Comparison of ENCODE assay signal across 22 cellular contexts in the genomic region with DNA sequence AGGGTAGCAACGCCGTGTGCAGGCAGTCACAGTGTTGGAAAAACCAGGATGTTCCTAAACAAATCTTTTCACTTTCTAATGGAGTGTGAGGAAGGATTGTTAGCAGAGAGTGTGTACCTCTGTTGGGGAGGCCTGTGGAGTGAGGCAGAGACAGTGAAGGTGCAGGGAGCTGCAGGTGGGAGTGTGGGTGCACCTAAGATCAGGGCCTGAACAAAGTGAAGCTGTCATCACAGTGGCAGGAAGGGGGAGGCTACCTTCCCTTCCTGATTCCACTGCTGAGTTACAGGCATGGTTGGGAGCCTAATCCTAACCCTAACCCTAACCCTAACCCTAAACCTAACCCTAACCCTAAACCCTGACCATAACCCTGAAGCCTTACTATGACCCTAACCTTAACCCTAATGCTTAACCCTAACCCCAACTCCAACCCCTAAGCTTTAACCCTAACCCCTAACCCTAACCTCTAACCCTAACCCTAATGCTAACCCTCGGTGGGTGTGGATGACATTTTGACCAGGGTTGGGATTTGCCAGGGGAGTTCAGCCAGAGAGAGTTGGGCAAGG.
DNase-seq lines count a peak whose midpoint lies in the region; ATAC-seq and TF ChIP-seq lines count a peak whose summit lies in the region.
"Had no signal": no experiment of that assay in that cellular context is flagged by ENCODE, and none has a peak within 500 bp of the region (broad histone marks: within the 10 kb centered on the region; RNA-seq: fewer than 3 reads in every experiment).

No MANE protein-coding gene starts in this region.

- peaks cover 26% of the 10 kb centered on the region for H3K36me3 Mint-ChIP-seq in activated CD8-positive, alpha-beta memory T cell treated with anti-CD3 and anti-CD28 coated beads, Interleukin-2, amount 10 ng/mL, durations not matched to agents 7 days and 5 days
- H3K36me3 Mint-ChIP-seq in T-cell, result no peaks in the 10 kb centered on the region
- H3K36me3 Mint-ChIP-seq in dendritic cell treated with granulocyte-macrophage colony-stimulating factor and Interleukin-4, amounts not matched to agents 40 ng/mL and 50 ng/mL, for 4 days (ENCODE audit: low read depth), result no peaks in the 10 kb centered on the region
- H3K36me3 Mint-ChIP-seq in stimulated activated memory B cell treated with anti-CD40 and anti-IgM and Interleukin-4, amounts not matched to agents 10 μg/mL and 1 μg/mL and 100 μg/mL, for 72 hours, result no peaks in the 10 kb centered on the region
- H3K36me3 Mint-ChIP-seq in MCF 10A (ENCODE audit: insufficient read depth, unreplicated experiment), result no peaks in the 10 kb centered on the region
- H3K36me3 Mint-ChIP-seq: naive thymus-derived CD8-positive, alpha-beta T cell had no signal

- H3K9me3 Mint-ChIP-seq in activated CD8-positive, alpha-beta memory T cell treated with anti-CD3 and anti-CD28 coated beads, Interleukin-2, amount 10 ng/mL, durations not matched to agents 7 days and 5 days (ENCODE audit: low read depth), result peaks cover 5% of the 10 kb centered on the region
- no peaks in the 10 kb centered on the region for H3K9me3 Mint-ChIP-seq in T-cell
- no peaks in the 10 kb centered on the region for H3K9me3 Mint-ChIP-seq in dendritic cell treated with granulocyte-macrophage colony-stimulating factor and Interleukin-4, amounts not matched to agents 40 ng/mL and 50 ng/mL, for 4 days
- H3K9me3 Mint-ChIP-seq in stimulated activated memory B cell treated with anti-CD40 and anti-IgM and Interleukin-4, amounts not matched to agents 10 μg/mL and 1 μg/mL and 100 μg/mL, for 72 hours, result no peaks in the 10 kb centered on the region
- H3K9me3 Mint-ChIP-seq in MCF 10A (ENCODE audit: unreplicated experiment), result no peaks in the 10 kb centered on the region
- H3K9me3 Mint-ChIP-seq: naive thymus-derived CD8-positive, alpha-beta T cell had no signal

- no peak for TF ChIP-seq EP300 in suprapubic skin (IDR thresholded peaks at IDR 0.05)

- peak overlapping the region; percentile 43 for H3K4me3 Mint-ChIP-seq in activated CD8-positive, alpha-beta memory T cell treated with anti-CD3 and anti-CD28 coated beads, Interleukin-2, amount 10 ng/mL, durations not matched to agents 7 days and 5 days
- H3K4me3 Mint-ChIP-seq in T-cell, result peak overlapping the region; percentile 0 to 58 (median 6)
- no peak overlapping the region for H3K4me3 Mint-ChIP-seq in dendritic cell treated with granulocyte-macrophage colony-stimulating factor and Interleukin-4, amounts not matched to agents 40 ng/mL and 50 ng/mL, for 4 days
- no peak overlapping the region for H3K4me3 Mint-ChIP-seq in stimulated activated memory B cell treated with anti-CD40 and anti-IgM and Interleukin-4, amounts not matched to agents 10 μg/mL and 1 μg/mL and 100 μg/mL, for 72 hours
- H3K4me3 Mint-ChIP-seq in MCF 10A (ENCODE audit: unreplicated experiment), result no peak overlapping the region

- H3K4me1 Mint-ChIP-seq in activated CD8-positive, alpha-beta memory T cell treated with anti-CD3 and anti-CD28 coated beads, Interleukin-2, amount 10 ng/mL, durations not matched to agents 7 days and 5 days, result peaks cover 68% of the 10 kb centered on the region
- H3K4me1 Mint-ChIP-seq in T-cell, result peaks cover 37 to 67% (median 40%) of the 10 kb centered on the region in 3 donors
- H3K4me1 Mint-ChIP-seq in dendritic cell treated with granulocyte-macrophage colony-stimulating factor and Interleukin-4, amounts not matched to agents 40 ng/mL and 50 ng/mL, for 4 days (ENCODE audit: low read depth), result peaks cover 36% of the 10 kb centered on the region
- H3K4me1 Mint-ChIP-seq in stimulated activated memory B cell treated with anti-CD40 and anti-IgM and Interleukin-4, amounts not matched to agents 10 μg/mL and 1 μg/mL and 100 μg/mL, for 72 hours, result peaks cover 18% of the 10 kb centered on the region
- H3K4me1 Mint-ChIP-seq in MCF 10A (ENCODE audit: insufficient read depth, unreplicated experiment), result peaks cover 12% of the 10 kb centered on the region

- no peak for TF ChIP-seq POLR2A in suprapubic skin (IDR thresholded peaks at IDR 0.05)

- H3K36me3 ChIP-seq in suprapubic skin, result no peaks in the 10 kb centered on the region
- H3K36me3 ChIP-seq: heart right ventricle had no signal

- H3K27ac ChIP-seq in suprapubic skin, result no peak overlapping the region
- H3K27ac ChIP-seq: C4-2B, heart right ventricle, psoas muscle, testis had no signal

- CTCF ChIA-PET in activated CD8-positive, alpha-beta memory T cell treated with anti-CD3 and anti-CD28 coated beads, Interleukin-2, amount 10 ng/mL, durations not matched to agents 7 days and 5 days (lab: Charles Lee), result interaction anchor here (0.8 kb wide), 1 partner anchor 187 kb away, joined by 3 read pairs; no protein-coding TSS in a partner anchor
- CTCF ChIA-PET in T-cell (lab: Charles Lee) (no interaction called here), MCF 10A (lab: Yijun Ruan, JAX) (no interaction called here)

- no peak for ATAC-seq in activated CD8-positive, alpha-beta memory T cell treated with anti-CD3 and anti-CD28 coated beads, Interleukin-2, amount 10 ng/mL, durations not matched to agents 7 days and 5 days
- ATAC-seq in T-cell (replicated peaks in 1 of 4) (no peak), HG02610 (IDR thresholded peaks at IDR 0.05; ENCODE audit: unreplicated experiment) (no peak)
- peak; percentile 24 for ATAC-seq in stimulated activated memory B cell treated with anti-CD40 and anti-IgM and Interleukin-4, amounts not matched to agents 10 μg/mL and 1 μg/mL and 100 μg/mL, for 72 hours
- ATAC-seq: naive thymus-derived CD8-positive, alpha-beta T cell; psoas muscle had no signal

- peaks cover 8% of the 10 kb centered on the region for H3K4me1 ChIP-seq in suprapubic skin
- H3K4me1 ChIP-seq: psoas muscle, testis had no signal

- H3K27me3 Mint-ChIP-seq in activated CD8-positive, alpha-beta memory T cell treated with anti-CD3 and anti-CD28 coated beads, Interleukin-2, amount 10 ng/mL, durations not matched to agents 7 days and 5 days, result no peaks in the 10 kb centered on the region
- H3K27me3 Mint-ChIP-seq in T-cell (no peaks in the 10 kb centered on the region), MCF 10A (ENCODE audit: insufficient read depth, unreplicated experiment) (no peaks in the 10 kb centered on the region)
- H3K27me3 Mint-ChIP-seq in dendritic cell treated with granulocyte-macrophage colony-stimulating factor and Interleukin-4, amounts not matched to agents 40 ng/mL and 50 ng/mL, for 4 days, result peaks cover 11% of the 10 kb centered on the region
- no peaks in the 10 kb centered on the region for H3K27me3 Mint-ChIP-seq in stimulated activated memory B cell treated with anti-CD40 and anti-IgM and Interleukin-4, amounts not matched to agents 10 μg/mL and 1 μg/mL and 100 μg/mL, for 72 hours

- no peak for DNase-seq in activated CD8-positive, alpha-beta memory T cell treated with anti-CD3 and anti-CD28 coated beads, Interleukin-2, amount 10 ng/mL, durations not matched to agents 7 days and 5 days
- DNase-seq in activated CD8-positive, alpha-beta memory T cell treated with anti-CD3 and anti-CD28 coated beads, Interleukin-2, amount 50 U/mL, for 48 hours, result no peak
- DNase-seq in T-cell (no peak), suprapubic skin (ENCODE audit: low spot score in 2 of 2) (no peak), MCF 10A (ENCODE audit: unreplicated experiment) (no peak)
- DNase-seq: ACHN; activated CD4-positive, CD25-positive, alpha-beta regulatory T cell; amniotic stem cell; central memory CD4-positive, alpha-beta T cell; heart right ventricle; naive thymus-derived CD8-positive, alpha-beta T cell; NCI-H1417; NCI-H526 treated with DMSO at 0.1 percent for 48 hours; psoas muscle; Right ventricle myocardium superior; stimulated activated CD4-positive, alpha-beta T cell treated with anti-CD3 and anti-CD28 coated beads, Interleukin-4, amount 100 ng/mL, for 24 hours; testis had no signal

- H3K9me3 ChIP-seq in suprapubic skin, result no peaks in the 10 kb centered on the region
- H3K9me3 ChIP-seq: psoas muscle, testis had no signal

- H3K27ac Mint-ChIP-seq in activated CD8-positive, alpha-beta memory T cell treated with anti-CD3 and anti-CD28 coated beads, Interleukin-2, amount 10 ng/mL, durations not matched to agents 7 days and 5 days, result peak overlapping the region; percentile 67
- H3K27ac Mint-ChIP-seq in T-cell (peak overlapping the region; percentile 83 to 91), MCF 10A (ENCODE audit: low read depth, unreplicated experiment) (no peak overlapping the region)
- H3K27ac Mint-ChIP-seq in dendritic cell treated with granulocyte-macrophage colony-stimulating factor and Interleukin-4, amounts not matched to agents 40 ng/mL and 50 ng/mL, for 4 days, result peak overlapping the region; percentile 62
- peak overlapping the region; percentile 5 for H3K27ac Mint-ChIP-seq in stimulated activated memory B cell treated with anti-CD40 and anti-IgM and Interleukin-4, amounts not matched to agents 10 μg/mL and 1 μg/mL and 100 μg/mL, for 72 hours

- WGBS in suprapubic skin, result 67% methylated on average over 3 of the region's 3 CpGs

- BruUV-seq in MCF 10A (replicated peaks; lab: Mats Ljungman, UMichigan), result no TSS peak

- TF ChIP-seq CTCF in suprapubic skin (IDR thresholded peaks at IDR 0.05), result no peak
- no peak for TF ChIP-seq CTCF in MCF 10A (IDR thresholded peaks at IDR 0.05; ENCODE audit: unreplicated experiment)

- POLR2A ChIA-PET in T-cell (lab: Charles Lee) (no interaction called here), MCF 10A (lab: Yijun Ruan, JAX) (no interaction called here)

- no peaks in the 10 kb centered on the region for H3K27me3 ChIP-seq in suprapubic skin
- H3K27me3 ChIP-seq: heart right ventricle, testis had no signal

- H3K4me3 ChIP-seq in suprapubic skin, result no peak overlapping the region
- H3K4me3 ChIP-seq: heart right ventricle, psoas muscle, smooth muscle cell, testis had no signal

- intact Hi-C loops in dendritic cell treated with granulocyte-macrophage colony-stimulating factor and Interleukin-4, amounts not matched to agents 40 ng/mL and 50 ng/mL, for 4 days (cut with micrococcal nuclease), result no loop called here
- intact Hi-C loops in MCF 10A (cut with micrococcal nuclease), result no loop called here

Comparison
In these comparisons a context has a peak if more than half of its experiments do, and no peak if none do; other contexts are left out.
1. H3K4me3 Mint-ChIP-seq: peak in activated CD8-positive, alpha-beta memory T cell treated with anti-CD3 and anti-CD28 coated beads, Interleukin-2, amount 10 ng/mL, durations not matched to agents 7 days and 5 days (single experiment) and T-cell (3 of 3); none in dendritic cell treated with granulocyte-macrophage colony-stimulating factor and Interleukin-4, amounts not matched to agents 40 ng/mL and 50 ng/mL, for 4 days (single experiment), stimulated activated memory B cell treated with anti-CD40 and anti-IgM and Interleukin-4, amounts not matched to agents 10 μg/mL and 1 μg/mL and 100 μg/mL, for 72 hours (single experiment) and MCF 10A (single experiment).